10 cellular contexts compared by ENCODE assay signal in the genomic region with DNA sequence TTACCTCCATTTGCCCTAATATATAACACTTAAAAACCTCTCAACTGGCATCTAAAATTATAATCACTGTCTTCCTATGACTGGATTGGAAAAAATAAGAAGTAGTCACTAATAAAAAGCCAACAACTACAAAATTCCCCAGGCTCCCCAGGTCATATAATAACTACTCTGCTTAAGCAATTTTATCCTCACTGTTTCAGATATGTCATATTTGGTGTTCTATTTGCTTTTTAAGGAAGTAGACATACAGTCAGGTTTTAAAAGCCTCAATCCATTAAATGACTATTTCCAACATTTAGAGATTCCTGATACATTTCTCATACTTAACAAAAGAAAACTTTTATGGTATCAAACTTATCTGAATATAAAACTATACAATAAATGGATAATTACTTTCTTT. TPM values are rescaled to one million over a fixed set of nuclear protein-coding genes. Genes with fewer than 3 reads are reported as not detected.
A peak's percentile ranks its signal among the peaks of the same experiment; 100 is the strongest.
DNase-seq lines count a peak whose midpoint lies in the region; ATAC-seq and TF ChIP-seq lines count a peak whose summit lies in the region.
"Had no signal": no experiment of that assay in that cellular context is flagged by ENCODE, and none has a peak within 500 bp of the region (broad histone marks: within the 10 kb centered on the region; RNA-seq: fewer than 3 reads in every experiment).

No MANE protein-coding gene starts in this region.

- TF ChIP-seq CTCF in OCI-LY1 (IDR thresholded peaks at IDR 0.05; ENCODE audit: low read length): no peak
- TF ChIP-seq CTCF in smooth muscle cell (IDR thresholded peaks at IDR 0.05; ENCODE audit: borderline replicate concordance, insufficient read depth, poor library complexity, severe bottlenecking): no peak

- no peaks in the 10 kb centered on the region for H4K20me1 ChIP-seq in OCI-LY1 (ENCODE audit: insufficient read depth, low read length)
- H4K20me1 ChIP-seq in smooth muscle cell (ENCODE audit: low read depth): peaks cover 63% of the 10 kb centered on the region

- H3K27me3 ChIP-seq in OCI-LY1 (ENCODE audit: insufficient read depth, low read length): no peaks in the 10 kb centered on the region
- no peaks in the 10 kb centered on the region for H3K27me3 ChIP-seq in duodenal mucosa (ENCODE audit: control insufficient read depth in 1 of 2, insufficient read depth in 2 of 2, low read length in 2 of 2)
- no peaks in the 10 kb centered on the region for H3K27me3 ChIP-seq in smooth muscle cell (ENCODE audit: low read depth)

- no peaks in the 10 kb centered on the region for H3K9me3 ChIP-seq in OCI-LY1 (ENCODE audit: low read length)
- no peaks in the 10 kb centered on the region for H3K9me3 ChIP-seq in duodenal mucosa (ENCODE audit: control insufficient read depth in 1 of 2, low read length in 2 of 2)
- no peaks in the 10 kb centered on the region for H3K9me3 ChIP-seq in smooth muscle cell (replicated peaks; ENCODE audit: low read depth)

- no peak for ATAC-seq in GM21423 (IDR thresholded peaks at IDR 0.05; ENCODE audit: unreplicated experiment)

- H3K36me3 ChIP-seq in OCI-LY1 (ENCODE audit: insufficient read depth, low read length) (peaks cover 40% of the 10 kb centered on the region), duodenal mucosa (ENCODE audit: control insufficient read depth in 1 of 2, insufficient read depth in 2 of 2, low read length in 2 of 2) (peaks cover 14 to 17% of the 10 kb centered on the region in 2 donors), smooth muscle cell (ENCODE audit: low read depth) (no peaks in the 10 kb centered on the region)

- H3K27ac ChIP-seq in OCI-LY1 (ENCODE audit: low read depth, low read length, poor library complexity, severe bottlenecking): no peak overlapping the region
- no peak overlapping the region for H3K27ac ChIP-seq in duodenal mucosa (ENCODE audit: low read depth, low read length)
- no peak overlapping the region for H3K27ac ChIP-seq in smooth muscle cell (ENCODE audit: low read depth)

- H3K9ac ChIP-seq in OCI-LY1 (ENCODE audit: low read length) (peak overlapping the region; percentile 86; the same call in 1 of the 2 replicates), duodenal mucosa (ENCODE audit: low read depth in 1 of 2, low read length in 2 of 2) (peak overlapping the region in 1 of 2 donors; percentile 23), smooth muscle cell (ENCODE audit: low read depth) (no peak overlapping the region)

- peak overlapping the region; percentile 84 for H3K4me3 ChIP-seq in OCI-LY1 (ENCODE audit: low read depth, low read length, poor library complexity, severe bottlenecking)
- H3K4me3 ChIP-seq in duodenal mucosa (ENCODE audit: low read depth in 1 of 2, low read length in 2 of 2): peak overlapping the region; percentile 96 to 98
- peak overlapping the region; percentile 74 for H3K4me3 ChIP-seq in smooth muscle cell

- H3K4me3 Mint-ChIP-seq in activated naive CD4-positive, alpha-beta T cell treated with anti-CD3 and anti-CD28 coated beads, Interleukin-2, amount 50 U/mL, for 24 hours: peak overlapping the region; percentile 53

- H2AFZ ChIP-seq in OCI-LY1 (ENCODE audit: low read length): no peak overlapping the region
- H2AFZ ChIP-seq in smooth muscle cell (ENCODE audit: low read depth): no peak overlapping the region

- no peaks in the 10 kb centered on the region for H3K9me3 Mint-ChIP-seq in activated naive CD4-positive, alpha-beta T cell treated with anti-CD3 and anti-CD28 coated beads, Interleukin-2, amount 50 U/mL, for 24 hours

- peaks cover 10% of the 10 kb centered on the region for H3K36me3 Mint-ChIP-seq in activated naive CD4-positive, alpha-beta T cell treated with anti-CD3 and anti-CD28 coated beads, Interleukin-2, amount 50 U/mL, for 24 hours

- H3K27ac Mint-ChIP-seq in activated naive CD4-positive, alpha-beta T cell treated with anti-CD3 and anti-CD28 coated beads, Interleukin-2, amount 50 U/mL, for 24 hours: peak overlapping the region; percentile 72

- H3K4me1 Mint-ChIP-seq in activated naive CD4-positive, alpha-beta T cell treated with anti-CD3 and anti-CD28 coated beads, Interleukin-2, amount 50 U/mL, for 24 hours: peaks cover 50% of the 10 kb centered on the region

- H3K4me2 ChIP-seq in OCI-LY1 (ENCODE audit: low read length): peak overlapping the region; percentile 92
- peak overlapping the region; percentile 97 for H3K4me2 ChIP-seq in smooth muscle cell

- no peaks in the 10 kb centered on the region for H3K9me2 ChIP-seq in OCI-LY1 (ENCODE audit: low read depth, low read length)

- H3K79me2 ChIP-seq in OCI-LY1 (ENCODE audit: insufficient read depth, low read length): peaks cover 68% of the 10 kb centered on the region
- H3K79me2 ChIP-seq in smooth muscle cell (ENCODE audit: low read depth): peaks cover 66% of the 10 kb centered on the region

- no peaks in the 10 kb centered on the region for H3K27me3 Mint-ChIP-seq in activated naive CD4-positive, alpha-beta T cell treated with anti-CD3 and anti-CD28 coated beads, Interleukin-2, amount 50 U/mL, for 24 hours

- H3K4me1 ChIP-seq in OCI-LY1 (ENCODE audit: insufficient read depth, low read length, severe bottlenecking) (peaks cover 39% of the 10 kb centered on the region), duodenal mucosa (ENCODE audit: control insufficient read depth in 1 of 2, insufficient read depth in 2 of 2, low read length in 2 of 2) (peaks cover 13 to 17% of the 10 kb centered on the region in 2 donors), smooth muscle cell (ENCODE audit: low read depth) (peaks cover 17% of the 10 kb centered on the region)

- DNase-seq in activated naive CD4-positive, alpha-beta T cell (lab: John Stamatoyannopoulos, UW): no peak
- DNase-seq in smooth muscle cell (lab: John Stamatoyannopoulos, UW; ENCODE audit: unreplicated experiment) (no peak), NCI-H1417 (lab: John Stamatoyannopoulos, UW) (no peak), globus pallidus (ENCODE audit: low spot score) (no peak)
- DNase-seq: kidney glomerular epithelial cell, NCI-H82 had no signal

- H3F3A ChIP-seq in OCI-LY1 (ENCODE audit: insufficient read depth, low read length) (no peaks in the 10 kb centered on the region), smooth muscle cell (ENCODE audit: low read depth) (peaks cover 11% of the 10 kb centered on the region)

RNA-seq across cellular contexts. Expression of a gene that starts 2.4 kb away (rescaled TPM):
- total RNA-seq in smooth muscle cell: 135 and 143 TPM in 2 replicates
- polyA plus RNA-seq in smooth muscle cell: 117 and 122 TPM in 2 replicates

RNA-seq across cellular contexts. Expression of a gene that starts 39.9 kb away (rescaled TPM):
- total RNA-seq in smooth muscle cell: 24.3 and 25.3 TPM in 2 replicates
- 2.3 and 4.5 TPM in 2 replicates for polyA plus RNA-seq in smooth muscle cell

RNA-seq across cellular contexts. Expression of a gene that starts 49.0 kb away (rescaled TPM):
- total RNA-seq in smooth muscle cell: 3,153 and 3,434 TPM in 2 replicates
- 2,853 and 2,990 TPM in 2 replicates for polyA plus RNA-seq in smooth muscle cell
